ENCODE assay signal across 16 cellular contexts in the genomic region with DNA sequence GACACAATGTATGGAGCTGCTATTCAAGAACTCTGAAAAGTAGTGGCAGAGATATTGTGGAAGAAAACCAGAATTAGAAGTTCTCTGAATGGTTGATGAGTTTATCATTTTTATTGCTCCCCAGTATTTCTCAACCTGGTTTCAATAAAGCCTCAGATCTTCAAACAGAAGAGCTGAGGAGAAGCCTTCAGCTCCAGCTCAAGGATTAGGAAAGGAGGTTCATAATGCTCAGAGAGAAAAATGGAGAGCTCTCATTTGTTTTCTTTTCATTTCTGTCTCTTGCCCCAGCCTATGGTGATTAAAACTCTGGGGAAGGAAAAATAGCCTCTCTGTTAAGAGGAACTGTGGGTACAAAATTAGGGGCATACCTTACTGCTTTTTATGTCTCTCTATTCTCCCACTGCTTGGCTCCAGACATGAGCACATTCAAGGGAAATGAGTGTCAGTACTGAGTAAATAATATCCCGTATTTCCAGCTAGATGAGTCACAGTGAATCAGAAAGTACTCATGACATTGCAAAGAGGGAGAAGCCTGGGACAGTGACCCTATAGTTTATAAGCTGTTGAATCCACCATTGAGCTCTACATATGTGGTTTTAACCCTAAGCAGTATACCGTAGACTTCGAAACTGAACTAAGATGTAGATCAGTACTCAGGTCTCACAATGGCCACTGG.
A peak's percentile ranks its signal among the peaks of the same experiment; 100 is the strongest.
DNase-seq lines count a peak whose midpoint lies in the region; ATAC-seq, FAIRE-seq and TF ChIP-seq lines count a peak whose summit lies in the region.
"Had no signal": no experiment of that assay in that cellular context is flagged by ENCODE, and none has a peak within 500 bp of the region (broad histone marks: within the 10 kb centered on the region; RNA-seq: fewer than 3 reads in every experiment).

No MANE protein-coding gene starts in this region.

- intact Hi-C loops in kidney (cut with DNase I), result no loop called here

- H3K4me3 ChIP-seq in kidney (ENCODE audit: low read length in 2 of 2), result no peak overlapping the region
- H3K4me3 ChIP-seq: upper lobe of left lung had no signal

- H3K4me1 ChIP-seq in kidney (ENCODE audit: control insufficient read depth in 1 of 2, insufficient read depth in 1 of 2, low read depth in 1 of 2, low read length in 2 of 2), result no peaks in the 10 kb centered on the region
- H3K4me1 ChIP-seq: BE2C, upper lobe of left lung had no signal

- no peak for TF ChIP-seq CTCF in kidney (IDR thresholded peaks at IDR 0.05; ENCODE audit: borderline replicate concordance, extremely low read depth, insufficient read depth)

- no peak overlapping the region for H3K27ac ChIP-seq in kidney (ENCODE audit: low read depth in 2 of 2, low read length in 2 of 2)
- H3K27ac ChIP-seq: upper lobe of left lung had no signal

- no peak for FAIRE-seq in kidney (lab: Jason Lieb, UNC)

- peak; percentile 60; the same call in 2 of the 3 replicates for ATAC-seq in SK-N-SH treated with all-trans-retinoic acid at 6 μM for 48 hours
- ATAC-seq in GM19397 (IDR thresholded peaks at IDR 0.05; ENCODE audit: unreplicated experiment), result no peak
- no peak for ATAC-seq in GM19467 (IDR thresholded peaks at IDR 0.05; ENCODE audit: unreplicated experiment)

- H3K9ac ChIP-seq in kidney (ENCODE audit: low read length in 2 of 2), result no peak overlapping the region

- DNase-seq in AG08396 (ENCODE audit: low spot score) (peak; percentile 38), HS-27A (ENCODE audit: low read depth) (peak; percentile 22), iris pigment epithelial cell (ENCODE audit: low read depth) (peak; percentile 4), kidney (no peak), NCI-H774 (lab: John Stamatoyannopoulos, UW) (no peak)
- DNase-seq: activated CD4-positive, alpha-beta T cell treated with anti-CD3 and anti-CD28 coated beads for 4 hours; aorta; BE2C; naive B cell; NCI-H2171 treated with DMSO at 0.1 percent for 48 hours; stimulated activated CD4-positive, alpha-beta T cell treated with anti-CD3 and anti-CD28 coated beads, Interleukin-2, amount 100 ng/mL, for 24 hours; T-helper 2 cell; upper lobe of left lung had no signal

- H3K36me3 ChIP-seq in kidney (ENCODE audit: control insufficient read depth in 1 of 2, insufficient read depth in 2 of 2, low read length in 2 of 2), result no peaks in the 10 kb centered on the region
- H3K36me3 ChIP-seq: BE2C, upper lobe of left lung had no signal

- H3K9me3 ChIP-seq in kidney (ENCODE audit: control insufficient read depth in 1 of 2, low read length in 2 of 2), result no peaks in the 10 kb centered on the region
- H3K9me3 ChIP-seq: BE2C had no signal

TF ChIP-seq in SK-N-SH treated with all-trans-retinoic acid at 6 μM for 48 hours, 23 proteins besides CTCF, POLR2A, EP300 and RAD21:
- TF ChIP-seq ZFP3 (CRISPR knock-in tag; IDR thresholded peaks at IDR 0.05) (no peak), ZFP30 (CRISPR knock-in tag; IDR thresholded peaks at IDR 0.05) (no peak), ESRRG (CRISPR knock-in tag; IDR thresholded peaks at IDR 0.05) (no peak), RARB (CRISPR knock-in tag; IDR thresholded peaks at IDR 0.05) (no peak), TCF4 (CRISPR knock-in tag; IDR thresholded peaks at IDR 0.05; ENCODE audit: borderline replicate concordance) (no peak)

Comparison
In these comparisons a context has a peak if more than half of its experiments do, and no peak if none do; other contexts are left out.
1. DNase-seq: peak in AG08396 (single experiment), HS-27A (single experiment) and iris pigment epithelial cell (single experiment); none in kidney (single experiment) and NCI-H774 (single experiment).